In genomic region chr9:72477862-72478564, GRCh38 we compare ENCODE assay signal across 9 cellular contexts. TPM values are rescaled to one million over a fixed set of nuclear protein-coding genes. Genes with fewer than 3 reads are reported as not detected.
A peak's percentile ranks its signal among the peaks of the same experiment; 100 is the strongest.
DNase-seq lines count a peak whose midpoint lies in the region; ATAC-seq and TF ChIP-seq lines count a peak whose summit lies in the region.
"Had no signal": no experiment of that assay in that cellular context is flagged by ENCODE, and none has a peak within 500 bp of the region (broad histone marks: within the 10 kb centered on the region; RNA-seq: fewer than 3 reads in every experiment).

No MANE protein-coding gene starts in this region.

- peaks cover 43% of the 10 kb centered on the region for H3K4me1 Mint-ChIP-seq in activated CD4-positive, alpha-beta T cell treated with anti-CD3 and anti-CD28 coated beads, Interleukin-2, amount 10 ng/mL, durations not matched to agents 7 days and 5 days
- peaks cover 31% of the 10 kb centered on the region for H3K4me1 Mint-ChIP-seq in CD8-positive, alpha-beta T cell (ENCODE audit: low read depth)

- no peak overlapping the region for H3K4me3 ChIP-seq in foreskin fibroblast (ENCODE audit: low read depth in 1 of 2, low read length in 2 of 2)
- no peak overlapping the region for H3K4me3 ChIP-seq in skeletal muscle satellite cell (ENCODE audit: low read length)
- H3K4me3 ChIP-seq in CD8-positive, alpha-beta T cell (ENCODE audit: low read depth, low read length), result no peak overlapping the region

- H3K4me1 ChIP-seq in skeletal muscle satellite cell (ENCODE audit: control insufficient read depth, insufficient read depth, low read length), result peaks cover 50% of the 10 kb centered on the region
- peaks cover 6% of the 10 kb centered on the region for H3K4me1 ChIP-seq in CD8-positive, alpha-beta T cell (ENCODE audit: insufficient read depth, low read length)

- H3K9ac ChIP-seq in skeletal muscle satellite cell (ENCODE audit: low read depth, low read length), result no peak overlapping the region

- no peak for ATAC-seq in CD8-positive, alpha-beta T cell
- ATAC-seq in GM18868 (IDR thresholded peaks at IDR 0.05; ENCODE audit: unreplicated experiment), result no peak

- CTCF ChIA-PET in activated CD4-positive, alpha-beta T cell treated with anti-CD3 and anti-CD28 coated beads, Interleukin-2, amount 10 ng/mL, durations not matched to agents 7 days and 5 days (lab: Charles Lee), result no interaction called here
- CTCF ChIA-PET in CD8-positive, alpha-beta T cell (lab: Charles Lee), result no interaction called here

- peak; percentile 8 for DNase-seq in activated CD4-positive, alpha-beta T cell treated with anti-CD3 and anti-CD28 coated beads, Interleukin-2, amount 10 ng/mL, durations not matched to agents 7 days and 5 days
- no peak for DNase-seq in activated CD4-positive, alpha-beta T cell treated with anti-CD3 and anti-CD28 coated beads for 1 hour
- DNase-seq in SK-MEL-5 (ENCODE audit: low read depth, low spot score) (peak; percentile 48), foreskin fibroblast (peak; percentile 56 to 73), NAMALWA (ENCODE audit: low spot score) (no peak)
- no peak for DNase-seq in CD8-positive, alpha-beta T cell
- DNase-seq: DND-41 had no signal

- no peaks in the 10 kb centered on the region for H3K27me3 ChIP-seq in skeletal muscle satellite cell (ENCODE audit: control insufficient read depth, insufficient read depth, low read length)
- H3K27me3 ChIP-seq in CD8-positive, alpha-beta T cell (ENCODE audit: insufficient read depth, low read length), result no peaks in the 10 kb centered on the region

- no peaks in the 10 kb centered on the region for H3K9me3 ChIP-seq in skeletal muscle satellite cell (replicated peaks; ENCODE audit: low read length)
- no peaks in the 10 kb centered on the region for H3K9me3 ChIP-seq in CD8-positive, alpha-beta T cell (ENCODE audit: low read length)

- no peak for TF ChIP-seq CTCF in foreskin fibroblast (IDR thresholded peaks at IDR 0.05; ENCODE audit: low read depth, low read length)
- no peak for TF ChIP-seq CTCF in CD8-positive, alpha-beta T cell (IDR thresholded peaks at IDR 0.05)

- no peaks in the 10 kb centered on the region for H3K36me3 Mint-ChIP-seq in activated CD4-positive, alpha-beta T cell treated with anti-CD3 and anti-CD28 coated beads, Interleukin-2, amount 10 ng/mL, durations not matched to agents 7 days and 5 days (ENCODE audit: low read depth)
- no peaks in the 10 kb centered on the region for H3K36me3 Mint-ChIP-seq in CD8-positive, alpha-beta T cell

- POLR2A ChIA-PET in activated CD4-positive, alpha-beta T cell treated with anti-CD3 and anti-CD28 coated beads, Interleukin-2, amount 10 ng/mL, durations not matched to agents 7 days and 5 days (lab: Charles Lee), result interaction anchor here (0.6 kb wide), 1 partner anchor 96 kb away, joined by 3 read pairs; no protein-coding TSS in a partner anchor
- POLR2A ChIA-PET in CD8-positive, alpha-beta T cell (lab: Charles Lee), result no interaction called here

- peaks cover 2% of the 10 kb centered on the region for H3K9me3 Mint-ChIP-seq in activated CD4-positive, alpha-beta T cell treated with anti-CD3 and anti-CD28 coated beads, Interleukin-2, amount 10 ng/mL, durations not matched to agents 7 days and 5 days
- H3K9me3 Mint-ChIP-seq in CD8-positive, alpha-beta T cell, result no peaks in the 10 kb centered on the region

- H3K27ac ChIP-seq in CD8-positive, alpha-beta T cell (ENCODE audit: low read depth, low read length), result no peak overlapping the region

- H3K27me3 Mint-ChIP-seq in activated CD4-positive, alpha-beta T cell treated with anti-CD3 and anti-CD28 coated beads, Interleukin-2, amount 10 ng/mL, durations not matched to agents 7 days and 5 days, result no peaks in the 10 kb centered on the region
- H3K27me3 Mint-ChIP-seq in CD8-positive, alpha-beta T cell (ENCODE audit: low read depth), result no peaks in the 10 kb centered on the region

- in situ Hi-C loops in SK-MEL-5 (cut with HindIII; ENCODE audit: low pct_unique_long_range_greater_than_20kb, low sequenced_read_pairs), result no loop called here

- no peaks in the 10 kb centered on the region for H3K36me3 ChIP-seq in skeletal muscle satellite cell (ENCODE audit: insufficient read depth, low read length)
- H3K36me3 ChIP-seq in CD8-positive, alpha-beta T cell (ENCODE audit: insufficient read depth, low read length), result no peaks in the 10 kb centered on the region

- H3K4me2 ChIP-seq in skeletal muscle satellite cell (ENCODE audit: low read length), result peak overlapping the region; percentile 51

- intact Hi-C loops in CD8-positive, alpha-beta T cell (cut with DNase I, micrococcal nuclease), result loop anchor here (2.0 to 10.0 kb wide), 3 partner anchors 13 to 117 kb away; no protein-coding TSS in a partner anchor

- H3K27ac Mint-ChIP-seq in activated CD4-positive, alpha-beta T cell treated with anti-CD3 and anti-CD28 coated beads, Interleukin-2, amount 10 ng/mL, durations not matched to agents 7 days and 5 days, result peak overlapping the region; percentile 50
- no peak overlapping the region for H3K27ac Mint-ChIP-seq in CD8-positive, alpha-beta T cell

- H3K4me3 Mint-ChIP-seq in activated CD4-positive, alpha-beta T cell treated with anti-CD3 and anti-CD28 coated beads, Interleukin-2, amount 10 ng/mL, durations not matched to agents 7 days and 5 days, result no peak overlapping the region
- no peak overlapping the region for H3K4me3 Mint-ChIP-seq in CD8-positive, alpha-beta T cell

RNA-seq across cellular contexts. Expression of gene TMC1, which starts 43.4 kb away (rescaled TPM):
- not detected for total RNA-seq in activated CD4-positive, alpha-beta T cell treated with anti-CD3 and anti-CD28 coated beads, Interleukin-2, amount 10 ng/mL, durations not matched to agents 7 days and 5 days
- 0.18 TPM in 1 of 2 replicates, not detected in the other for total RNA-seq in SK-MEL-5 (2014; rRNA removed; shearing (Covaris generic))
- polyA plus RNA-seq in SK-MEL-5 (2015; cell fraction: cytosol; rRNA removed), result 0.11 TPM in 1 of 2 replicates, not detected in the other
- polyA plus RNA-seq in SK-MEL-5 (2015; cell fraction: nucleus; rRNA removed), result not detected in 2 replicates
- not detected in 2 replicates for total RNA-seq in skeletal muscle satellite cell (2012; rRNA removed)
- not detected for total RNA-seq in CD8-positive, alpha-beta T cell

Comparison
In these comparisons a context has a peak if more than half of its experiments do, and no peak if none do; other contexts are left out.
1. DNase-seq: peak in activated CD4-positive, alpha-beta T cell treated with anti-CD3 and anti-CD28 coated beads, Interleukin-2, amount 10 ng/mL, durations not matched to agents 7 days and 5 days (single experiment), SK-MEL-5 (single experiment) and foreskin fibroblast (2 of 2); none in activated CD4-positive, alpha-beta T cell treated with anti-CD3 and anti-CD28 coated beads for 1 hour (single experiment), NAMALWA (single experiment) and CD8-positive, alpha-beta T cell (0 of 7).